25 cellular contexts compared by ENCODE assay signal in genomic region chr13:52419080-52419479, GRCh38.
"Had no signal": no experiment of that assay in that cellular context is flagged by ENCODE, and none has a peak within 500 bp of the region (broad histone marks: within the 10 kb centered on the region; RNA-seq: fewer than 3 reads in every experiment).

No MANE protein-coding gene starts in this region.

- H3K4me3 Mint-ChIP-seq: naive thymus-derived CD4-positive, alpha-beta T cell; nephron progenitor cell; stimulated activated naive B cell treated with anti-CD40 and anti-IgM and Interleukin-4, amounts not matched to agents 10 μg/mL and 1 μg/mL and 100 μg/mL, for 72 hours; stimulated activated naive CD8-positive, alpha-beta T cell treated with anti-CD3 and anti-CD28 coated beads, Interleukin-15, amount 100 ng/mL, for 72 hours had no signal

- H3K27ac Mint-ChIP-seq: nephron progenitor cell; stimulated activated naive B cell treated with anti-CD40 and anti-IgM and Interleukin-4, amounts not matched to agents 10 μg/mL and 1 μg/mL and 100 μg/mL, for 72 hours had no signal

- FAIRE-seq: endothelial cell of umbilical vein, kidney, urothelium cell line had no signal

- H3K9me3 Mint-ChIP-seq: naive thymus-derived CD4-positive, alpha-beta T cell; nephron progenitor cell; stimulated activated naive B cell treated with anti-CD40 and anti-IgM and Interleukin-4, amounts not matched to agents 10 μg/mL and 1 μg/mL and 100 μg/mL, for 72 hours; stimulated activated naive CD8-positive, alpha-beta T cell treated with anti-CD3 and anti-CD28 coated beads, Interleukin-15, amount 100 ng/mL, for 72 hours had no signal

- H3K27me3 Mint-ChIP-seq: naive thymus-derived CD4-positive, alpha-beta T cell; stimulated activated naive B cell treated with anti-CD40 and anti-IgM and Interleukin-4, amounts not matched to agents 10 μg/mL and 1 μg/mL and 100 μg/mL, for 72 hours; stimulated activated naive CD8-positive, alpha-beta T cell treated with anti-CD3 and anti-CD28 coated beads, Interleukin-15, amount 100 ng/mL, for 72 hours had no signal

- H3K4me1 Mint-ChIP-seq: nephron progenitor cell; stimulated activated naive B cell treated with anti-CD40 and anti-IgM and Interleukin-4, amounts not matched to agents 10 μg/mL and 1 μg/mL and 100 μg/mL, for 72 hours; stimulated activated naive CD8-positive, alpha-beta T cell treated with anti-CD3 and anti-CD28 coated beads, Interleukin-15, amount 100 ng/mL, for 72 hours had no signal

- H3K27ac ChIP-seq: colonic mucosa, foreskin keratinocyte, lower lobe of right lung, neutrophil, spleen, testis, tibial nerve had no signal

- DNase-seq: cerebellar nuclear complex; colonic mucosa; dermis blood vessel endothelial cell; erythroblast; foreskin keratinocyte; kidney; left colon; lower lobe of right lung; mesenchymal stem cell; midbrain; naive thymus-derived CD4-positive, alpha-beta T cell; nephron progenitor cell; posterior cingulate gyrus; spleen; stimulated activated CD4-positive, alpha-beta T cell treated with anti-CD3 and anti-CD28 coated beads, Interleukin-15, amount 100 ng/mL, for 24 hours; stimulated activated CD4-positive, alpha-beta T cell treated with anti-CD3 and anti-CD28 coated beads, Interleukin-1b, Interleukin-23, amount 100 ng/mL, for 48 hours; stimulated activated CD4-positive, alpha-beta T cell treated with anti-CD3 and anti-CD28 coated beads, Interleukin-4, amount 100 ng/mL, for 24 hours; stimulated activated naive B cell treated with anti-CD40 and anti-IgM and Interleukin-4, amounts not matched to agents 10 μg/mL and 1 μg/mL and 100 μg/mL, for 72 hours; stimulated activated naive CD8-positive, alpha-beta T cell treated with anti-CD3 and anti-CD28 coated beads, Interleukin-15, amount 100 ng/mL, for 72 hours; testis had no signal

- H3K27me3 ChIP-seq: colonic mucosa, foreskin keratinocyte, neutrophil, spleen, testis, tibial nerve had no signal

- H3K4me1 ChIP-seq: colonic mucosa, lower lobe of right lung, spleen, testis, tibial nerve had no signal

- H3K4me3 ChIP-seq: colonic mucosa, lower lobe of right lung, spleen, testis, tibial nerve had no signal

- ATAC-seq: foreskin keratinocyte; left colon; lower lobe of right lung; naive thymus-derived CD4-positive, alpha-beta T cell; sciatic nerve; stimulated activated naive B cell treated with anti-CD40 and anti-IgM and Interleukin-4, amounts not matched to agents 10 μg/mL and 1 μg/mL and 100 μg/mL, for 72 hours; stimulated activated naive CD8-positive, alpha-beta T cell treated with anti-CD3 and anti-CD28 coated beads, Interleukin-15, amount 100 ng/mL, for 72 hours had no signal

- H3K9me3 ChIP-seq: colonic mucosa, lower lobe of right lung, neutrophil, spleen, testis, tibial nerve had no signal
